1 cellular context compared by ENCODE assay signal in genomic region chr7:23334482-23335056, GRCh38.
TF ChIP-seq lines count a peak whose summit lies in the region.

No MANE protein-coding gene starts in this region.

TF ChIP-seq in SK-N-SH treated with all-trans-retinoic acid at 6 μM for 48 hours, 23 proteins besides CTCF, POLR2A, EP300 and RAD21 (continued from another document):
- TF ChIP-seq PATZ1 (CRISPR knock-in tag; IDR thresholded peaks at IDR 0.05; ENCODE audit: borderline replicate concordance), result peak; percentile 52; the same call in 1 of the 2 replicates
TF ChIP-seq in SK-N-SH treated with all-trans-retinoic acid at 6 μM for 48 hours: peak in this region for 9.
